In the genomic region with DNA sequence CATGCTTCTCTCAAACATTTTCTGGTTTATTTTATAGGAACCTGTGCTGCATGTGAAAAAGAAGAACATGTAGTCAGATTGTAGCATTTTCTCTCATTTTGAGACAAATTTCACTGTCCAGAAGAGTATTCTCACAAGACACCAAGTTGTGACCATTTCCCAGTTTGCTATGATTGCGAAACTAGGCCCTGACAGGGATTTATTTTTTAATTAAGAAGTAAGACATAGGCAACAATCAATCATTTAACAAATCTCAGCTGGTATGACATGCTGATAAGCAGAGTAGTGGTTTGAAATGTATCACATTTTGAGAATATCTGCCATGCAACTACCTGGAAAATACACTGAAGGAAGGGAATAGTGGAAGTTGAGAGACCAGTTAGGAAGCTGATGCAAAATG, we compare ENCODE assay signal across 43 cellular contexts. TPM values are rescaled to one million over a fixed set of nuclear protein-coding genes. Genes with fewer than 3 reads are reported as not detected.
"Had no signal": no experiment of that assay in that cellular context is flagged by ENCODE, and none has a peak within 500 bp of the region (broad histone marks: within the 10 kb centered on the region; RNA-seq: fewer than 3 reads in every experiment).

No MANE protein-coding gene starts in this region.

- H3K27me3 ChIP-seq: adrenal gland, ascending aorta, body of pancreas, brain microvascular endothelial cell, breast epithelium, cardiac muscle cell had no signal

- H3K27ac ChIP-seq: adrenal gland, ascending aorta, body of pancreas, brain microvascular endothelial cell, breast epithelium, cardiac muscle cell had no signal

- H3K4me3 Mint-ChIP-seq: activated naive CD4-positive, alpha-beta T cell treated with anti-CD3 and anti-CD28 coated beads, Interleukin-2, amount 10 ng/mL, durations not matched to agents 7 days and 5 days; activated naive CD4-positive, alpha-beta T cell treated with anti-CD3 and anti-CD28 coated beads, Interleukin-2, amount 50 U/mL, for 24 hours; activated naive CD8-positive, alpha-beta T cell; activated naive CD8-positive, alpha-beta T cell treated with anti-CD3 and anti-CD28 coated beads for 36 hours; activated naive CD8-positive, alpha-beta T cell treated with anti-CD3 and anti-CD28 coated beads, Interleukin-2, amount 10 ng/mL, durations not matched to agents 7 days and 5 days; activated naive CD8-positive, alpha-beta T cell treated with anti-CD3 and anti-CD28 coated beads, Interleukin-2, amount 50 U/mL, for 24 hours; activated T-cell treated with anti-CD3 and anti-CD28 coated beads, Interleukin-2, amount 50 U/mL, for 24 hours; activated T-cell treated with anti-CD3 and anti-CD28 coated beads, Interleukin-2, amount 50 U/mL, for 4 hours; activated T-cell treated with anti-CD3 and anti-CD28 coated beads, Interleukin-2, amount 50 U/mL, for 72 hours; activated T-helper 1 cell treated with anti-CD3 and anti-CD28 coated beads, Interleukin-12 subunit alpha, Interleukin-12 subunit beta, Interleukin-2, Interleukin-4 antibody, amounts not matched to agents 30 ng/mL and 10 ng/mL and 1 ng/mL, durations not matched to agents 14 hours and 24 hours and 36 hours; activated T-helper 17 cell treated with anti-CD3 and anti-CD28 coated beads, Interleukin-2, amount 50 U/mL, for 72 hours; brain; central memory CD8-positive, alpha-beta T cell had no signal

- H3K36me3 Mint-ChIP-seq: activated naive CD4-positive, alpha-beta T cell treated with anti-CD3 and anti-CD28 coated beads, Interleukin-2, amount 10 ng/mL, durations not matched to agents 7 days and 5 days; activated naive CD4-positive, alpha-beta T cell treated with anti-CD3 and anti-CD28 coated beads, Interleukin-2, amount 50 U/mL, for 24 hours; activated naive CD4-positive, alpha-beta T cell treated with anti-CD3 and anti-CD28 coated beads, Interleukin-2, amount 50 U/mL, for 72 hours; activated naive CD8-positive, alpha-beta T cell; activated naive CD8-positive, alpha-beta T cell treated with anti-CD3 and anti-CD28 coated beads for 36 hours; activated naive CD8-positive, alpha-beta T cell treated with anti-CD3 and anti-CD28 coated beads, Interleukin-2, amount 10 ng/mL, durations not matched to agents 7 days and 5 days; brain had no signal

- H3K36me3 ChIP-seq: adrenal gland, ascending aorta, brain microvascular endothelial cell, breast epithelium, cardiac muscle cell had no signal

- H3K4me1 ChIP-seq: adrenal gland, ascending aorta, body of pancreas, breast epithelium had no signal

- H3K4me1 Mint-ChIP-seq: activated naive CD4-positive, alpha-beta T cell treated with anti-CD3 and anti-CD28 coated beads, Interleukin-2, amount 10 ng/mL, durations not matched to agents 7 days and 5 days; activated naive CD4-positive, alpha-beta T cell treated with anti-CD3 and anti-CD28 coated beads, Interleukin-2, amount 50 U/mL, for 24 hours; activated naive CD8-positive, alpha-beta T cell treated with anti-CD3 and anti-CD28 coated beads for 36 hours; activated naive CD8-positive, alpha-beta T cell treated with anti-CD3 and anti-CD28 coated beads, Interleukin-2, amount 10 ng/mL, durations not matched to agents 7 days and 5 days; activated naive CD8-positive, alpha-beta T cell treated with anti-CD3 and anti-CD28 coated beads, Interleukin-2, amount 50 U/mL, for 24 hours; activated T-helper 17 cell treated with anti-CD3 and anti-CD28 coated beads, Interleukin-2, amount 50 U/mL, for 72 hours; brain; central memory CD8-positive, alpha-beta T cell had no signal

- H3K9me3 Mint-ChIP-seq: activated naive CD4-positive, alpha-beta T cell treated with anti-CD3 and anti-CD28 coated beads, Interleukin-2, amount 10 ng/mL, durations not matched to agents 7 days and 5 days; activated naive CD4-positive, alpha-beta T cell treated with anti-CD3 and anti-CD28 coated beads, Interleukin-2, amount 50 U/mL, for 24 hours; activated naive CD4-positive, alpha-beta T cell treated with anti-CD3 and anti-CD28 coated beads, Interleukin-2, amount 50 U/mL, for 72 hours; activated naive CD8-positive, alpha-beta T cell treated with anti-CD3 and anti-CD28 coated beads for 36 hours; activated naive CD8-positive, alpha-beta T cell treated with anti-CD3 and anti-CD28 coated beads, Interleukin-2, amount 10 ng/mL, durations not matched to agents 7 days and 5 days; activated naive CD8-positive, alpha-beta T cell treated with anti-CD3 and anti-CD28 coated beads, Interleukin-2, amount 50 U/mL, for 24 hours; activated T-cell treated with anti-CD3 and anti-CD28 coated beads, Interleukin-2, amount 50 U/mL, for 24 hours; activated T-cell treated with anti-CD3 and anti-CD28 coated beads, Interleukin-2, amount 50 U/mL, for 4 hours; activated T-cell treated with anti-CD3 and anti-CD28 coated beads, Interleukin-2, amount 50 U/mL, for 72 hours; activated T-helper 1 cell treated with anti-CD3 and anti-CD28 coated beads, Interleukin-12 subunit alpha, Interleukin-12 subunit beta, Interleukin-2, Interleukin-4 antibody, amounts not matched to agents 30 ng/mL and 10 ng/mL and 1 ng/mL, durations not matched to agents 14 hours and 24 hours and 36 hours; activated T-helper 17 cell treated with anti-CD3 and anti-CD28 coated beads, Interleukin-2, amount 50 U/mL, for 72 hours; activated T-helper 2 cell treated with anti-CD3 and anti-CD28 coated beads, Interferon-gamma antibody, Interleukin-2, Interleukin-4, amounts not matched to agents 10 μg/mL and 5 μg/mL and 100 μg/mL, durations not matched to agents 14 hours and 24 hours and 36 hours; brain; central memory CD8-positive, alpha-beta T cell had no signal

- H3K9me3 ChIP-seq: adrenal gland, ascending aorta, body of pancreas, breast epithelium had no signal

- DNase-seq: activated effector memory CD4-positive, alpha-beta T cell treated with anti-CD3 and anti-CD28 coated beads, Interleukin-2, amount 50 U/mL, for 16 hours; activated effector memory CD4-positive, alpha-beta T cell treated with Interleukin-2 at 50 U/mL for 16 hours; activated gamma-delta T cell; activated gamma-delta T cell treated with Interleukin-2 at 50 U/mL for 16 hours; activated naive CD4-positive, alpha-beta T cell; activated naive CD4-positive, alpha-beta T cell treated with anti-CD3 and anti-CD28 coated beads, Interleukin-2, amount 10 ng/mL, durations not matched to agents 7 days and 5 days; activated naive CD4-positive, alpha-beta T cell treated with anti-CD3 and anti-CD28 coated beads, Interleukin-2, amount 50 U/mL, for 16 hours; activated naive CD4-positive, alpha-beta T cell treated with Interleukin-2 at 50 U/mL for 16 hours; activated naive CD8-positive, alpha-beta T cell treated with anti-CD3 and anti-CD28 coated beads for 36 hours; activated naive CD8-positive, alpha-beta T cell treated with anti-CD3 and anti-CD28 coated beads, Interleukin-2, amount 10 ng/mL, durations not matched to agents 7 days and 5 days; activated naive CD8-positive, alpha-beta T cell treated with anti-CD3 and anti-CD28 coated beads, Interleukin-2, amount 50 U/mL, for 24 hours; activated T-cell treated with anti-CD3 and anti-CD28 coated beads, Interleukin-2, amount 50 U/mL, for 1 hour; activated T-cell treated with anti-CD3 and anti-CD28 coated beads, Interleukin-2, amount 50 U/mL, for 24 hours; activated T-cell treated with anti-CD3 and anti-CD28 coated beads, Interleukin-2, amount 50 U/mL, for 4 hours; activated T-cell treated with anti-CD3 and anti-CD28 coated beads, Interleukin-2, amount 50 U/mL, for 48 hours; activated T-cell treated with anti-CD3 and anti-CD28 coated beads, Interleukin-2, amount 50 U/mL, for 72 hours; adrenal gland; amygdala; anterior cingulate cortex; aorta; body of pancreas; brain microvascular endothelial cell; caudate nucleus; central memory CD4-positive, alpha-beta T cell; cerebellar nuclear complex had no signal

- FAIRE-seq: astrocyte, colon had no signal

- H3K27me3 Mint-ChIP-seq: activated naive CD4-positive, alpha-beta T cell treated with anti-CD3 and anti-CD28 coated beads, Interleukin-2, amount 10 ng/mL, durations not matched to agents 7 days and 5 days; activated naive CD8-positive, alpha-beta T cell; activated naive CD8-positive, alpha-beta T cell treated with anti-CD3 and anti-CD28 coated beads, Interleukin-2, amount 50 U/mL, for 24 hours; activated T-cell treated with anti-CD3 and anti-CD28 coated beads, Interleukin-2, amount 50 U/mL, for 24 hours; brain; central memory CD8-positive, alpha-beta T cell had no signal

- H3K4me3 ChIP-seq: adrenal gland, ascending aorta, body of pancreas, breast epithelium, cardiac muscle cell had no signal

- H3K27ac Mint-ChIP-seq: activated naive CD4-positive, alpha-beta T cell treated with anti-CD3 and anti-CD28 coated beads, Interleukin-2, amount 10 ng/mL, durations not matched to agents 7 days and 5 days; activated naive CD4-positive, alpha-beta T cell treated with anti-CD3 and anti-CD28 coated beads, Interleukin-2, amount 50 U/mL, for 24 hours; activated naive CD4-positive, alpha-beta T cell treated with anti-CD3 and anti-CD28 coated beads, Interleukin-2, amount 50 U/mL, for 72 hours; activated naive CD8-positive, alpha-beta T cell; activated naive CD8-positive, alpha-beta T cell treated with anti-CD3 and anti-CD28 coated beads for 36 hours; activated naive CD8-positive, alpha-beta T cell treated with anti-CD3 and anti-CD28 coated beads, Interleukin-2, amount 10 ng/mL, durations not matched to agents 7 days and 5 days; activated naive CD8-positive, alpha-beta T cell treated with anti-CD3 and anti-CD28 coated beads, Interleukin-2, amount 50 U/mL, for 24 hours; activated T-cell treated with anti-CD3 and anti-CD28 coated beads, Interleukin-2, amount 50 U/mL, for 24 hours; activated T-cell treated with anti-CD3 and anti-CD28 coated beads, Interleukin-2, amount 50 U/mL, for 72 hours; activated T-helper 1 cell treated with anti-CD3 and anti-CD28 coated beads, Interleukin-12 subunit alpha, Interleukin-12 subunit beta, Interleukin-2, Interleukin-4 antibody, amounts not matched to agents 30 ng/mL and 10 ng/mL and 1 ng/mL, durations not matched to agents 14 hours and 24 hours and 36 hours; activated T-helper 17 cell treated with anti-CD3 and anti-CD28 coated beads, Interleukin-2, amount 50 U/mL, for 72 hours; activated T-helper 2 cell treated with anti-CD3 and anti-CD28 coated beads, Interferon-gamma antibody, Interleukin-2, Interleukin-4, amounts not matched to agents 10 μg/mL and 5 μg/mL and 100 μg/mL, durations not matched to agents 14 hours and 24 hours and 36 hours; brain had no signal

RNA-seq across cellular contexts. Expression of gene OR13C8, which starts 11.6 kb away (rescaled TPM):
- total RNA-seq: activated naive CD4-positive, alpha-beta T cell treated with anti-CD3 and anti-CD28 coated beads, Interleukin-2, amount 50 U/mL, for 72 hours; activated naive CD8-positive, alpha-beta T cell treated with anti-CD3 and anti-CD28 coated beads for 36 hours; activated naive CD8-positive, alpha-beta T cell treated with anti-CD3 and anti-CD28 coated beads, Interleukin-2, amount 10 ng/mL, durations not matched to agents 7 days and 5 days; activated T-cell treated with anti-CD3 and anti-CD28 coated beads, Interleukin-2, amount 50 U/mL, for 4 hours; activated T-cell treated with anti-CD3 and anti-CD28 coated beads, Interleukin-2, amount 50 U/mL, for 72 hours; activated T-helper 1 cell treated with anti-CD3 and anti-CD28 coated beads, Interleukin-12 subunit alpha, Interleukin-12 subunit beta, Interleukin-2, Interleukin-4 antibody, amounts not matched to agents 30 ng/mL and 10 ng/mL and 1 ng/mL, durations not matched to agents 14 hours and 24 hours and 36 hours; activated T-helper 17 cell treated with anti-CD3 and anti-CD28 coated beads, Interleukin-2, amount 50 U/mL, for 72 hours; activated T-helper 2 cell treated with anti-CD3 and anti-CD28 coated beads, Interferon-gamma antibody, Interleukin-2, Interleukin-4, amounts not matched to agents 10 μg/mL and 5 μg/mL and 100 μg/mL, durations not matched to agents 14 hours and 24 hours and 36 hours; adrenal gland; aorta; ascending aorta; astrocyte; body of pancreas; breast epithelium; bronchial epithelial cell; cardiac muscle cell; cardiac septum; cerebellum; chondrocyte had no signal
- polyA plus RNA-seq: adipose tissue, adrenal gland, aorta, cardiac muscle cell had no signal

RNA-seq across cellular contexts. Expression of gene OR13C5, which starts 18.7 kb away (rescaled TPM):
- total RNA-seq: activated naive CD4-positive, alpha-beta T cell treated with anti-CD3 and anti-CD28 coated beads, Interleukin-2, amount 50 U/mL, for 72 hours; activated naive CD8-positive, alpha-beta T cell treated with anti-CD3 and anti-CD28 coated beads for 36 hours; activated naive CD8-positive, alpha-beta T cell treated with anti-CD3 and anti-CD28 coated beads, Interleukin-2, amount 10 ng/mL, durations not matched to agents 7 days and 5 days; activated T-cell treated with anti-CD3 and anti-CD28 coated beads, Interleukin-2, amount 50 U/mL, for 4 hours; activated T-cell treated with anti-CD3 and anti-CD28 coated beads, Interleukin-2, amount 50 U/mL, for 72 hours; activated T-helper 1 cell treated with anti-CD3 and anti-CD28 coated beads, Interleukin-12 subunit alpha, Interleukin-12 subunit beta, Interleukin-2, Interleukin-4 antibody, amounts not matched to agents 30 ng/mL and 10 ng/mL and 1 ng/mL, durations not matched to agents 14 hours and 24 hours and 36 hours; activated T-helper 17 cell treated with anti-CD3 and anti-CD28 coated beads, Interleukin-2, amount 50 U/mL, for 72 hours; activated T-helper 2 cell treated with anti-CD3 and anti-CD28 coated beads, Interferon-gamma antibody, Interleukin-2, Interleukin-4, amounts not matched to agents 10 μg/mL and 5 μg/mL and 100 μg/mL, durations not matched to agents 14 hours and 24 hours and 36 hours; adrenal gland; aorta; ascending aorta; astrocyte; body of pancreas; breast epithelium; bronchial epithelial cell; cardiac septum; chondrocyte had no signal
- polyA plus RNA-seq: adipose tissue, adrenal gland, aorta had no signal

RNA-seq across cellular contexts. Expression of gene OR13C2, which starts 24.9 kb away (rescaled TPM):
- total RNA-seq: activated naive CD4-positive, alpha-beta T cell treated with anti-CD3 and anti-CD28 coated beads, Interleukin-2, amount 50 U/mL, for 72 hours; activated naive CD8-positive, alpha-beta T cell treated with anti-CD3 and anti-CD28 coated beads for 36 hours; activated naive CD8-positive, alpha-beta T cell treated with anti-CD3 and anti-CD28 coated beads, Interleukin-2, amount 10 ng/mL, durations not matched to agents 7 days and 5 days; activated T-cell treated with anti-CD3 and anti-CD28 coated beads, Interleukin-2, amount 50 U/mL, for 4 hours; activated T-cell treated with anti-CD3 and anti-CD28 coated beads, Interleukin-2, amount 50 U/mL, for 72 hours; activated T-helper 1 cell treated with anti-CD3 and anti-CD28 coated beads, Interleukin-12 subunit alpha, Interleukin-12 subunit beta, Interleukin-2, Interleukin-4 antibody, amounts not matched to agents 30 ng/mL and 10 ng/mL and 1 ng/mL, durations not matched to agents 14 hours and 24 hours and 36 hours; activated T-helper 17 cell treated with anti-CD3 and anti-CD28 coated beads, Interleukin-2, amount 50 U/mL, for 72 hours; activated T-helper 2 cell treated with anti-CD3 and anti-CD28 coated beads, Interferon-gamma antibody, Interleukin-2, Interleukin-4, amounts not matched to agents 10 μg/mL and 5 μg/mL and 100 μg/mL, durations not matched to agents 14 hours and 24 hours and 36 hours; adrenal gland; aorta; ascending aorta; astrocyte; body of pancreas; breast epithelium; bronchial epithelial cell; cardiac septum; chondrocyte had no signal
- polyA plus RNA-seq: adipose tissue, adrenal gland, aorta, cardiac muscle cell had no signal

RNA-seq across cellular contexts. Expression of gene OR13C9, which starts 37.4 kb away (rescaled TPM):
- total RNA-seq: activated naive CD4-positive, alpha-beta T cell treated with anti-CD3 and anti-CD28 coated beads, Interleukin-2, amount 50 U/mL, for 72 hours; activated naive CD8-positive, alpha-beta T cell treated with anti-CD3 and anti-CD28 coated beads for 36 hours; activated naive CD8-positive, alpha-beta T cell treated with anti-CD3 and anti-CD28 coated beads, Interleukin-2, amount 10 ng/mL, durations not matched to agents 7 days and 5 days; activated T-cell treated with anti-CD3 and anti-CD28 coated beads, Interleukin-2, amount 50 U/mL, for 4 hours; activated T-cell treated with anti-CD3 and anti-CD28 coated beads, Interleukin-2, amount 50 U/mL, for 72 hours; activated T-helper 1 cell treated with anti-CD3 and anti-CD28 coated beads, Interleukin-12 subunit alpha, Interleukin-12 subunit beta, Interleukin-2, Interleukin-4 antibody, amounts not matched to agents 30 ng/mL and 10 ng/mL and 1 ng/mL, durations not matched to agents 14 hours and 24 hours and 36 hours; activated T-helper 17 cell treated with anti-CD3 and anti-CD28 coated beads, Interleukin-2, amount 50 U/mL, for 72 hours; activated T-helper 2 cell treated with anti-CD3 and anti-CD28 coated beads, Interferon-gamma antibody, Interleukin-2, Interleukin-4, amounts not matched to agents 10 μg/mL and 5 μg/mL and 100 μg/mL, durations not matched to agents 14 hours and 24 hours and 36 hours; aorta; ascending aorta; astrocyte; body of pancreas; breast epithelium; bronchial epithelial cell; cardiac septum; chondrocyte had no signal
- polyA plus RNA-seq: adipose tissue, adrenal gland, aorta had no signal

RNA-seq across cellular contexts. Expression of gene OR13C3, which starts 43.9 kb away (rescaled TPM):
- total RNA-seq: activated naive CD4-positive, alpha-beta T cell treated with anti-CD3 and anti-CD28 coated beads, Interleukin-2, amount 50 U/mL, for 72 hours; activated naive CD8-positive, alpha-beta T cell treated with anti-CD3 and anti-CD28 coated beads for 36 hours; activated naive CD8-positive, alpha-beta T cell treated with anti-CD3 and anti-CD28 coated beads, Interleukin-2, amount 10 ng/mL, durations not matched to agents 7 days and 5 days; activated T-cell treated with anti-CD3 and anti-CD28 coated beads, Interleukin-2, amount 50 U/mL, for 4 hours; activated T-cell treated with anti-CD3 and anti-CD28 coated beads, Interleukin-2, amount 50 U/mL, for 72 hours; activated T-helper 1 cell treated with anti-CD3 and anti-CD28 coated beads, Interleukin-12 subunit alpha, Interleukin-12 subunit beta, Interleukin-2, Interleukin-4 antibody, amounts not matched to agents 30 ng/mL and 10 ng/mL and 1 ng/mL, durations not matched to agents 14 hours and 24 hours and 36 hours; activated T-helper 17 cell treated with anti-CD3 and anti-CD28 coated beads, Interleukin-2, amount 50 U/mL, for 72 hours; activated T-helper 2 cell treated with anti-CD3 and anti-CD28 coated beads, Interferon-gamma antibody, Interleukin-2, Interleukin-4, amounts not matched to agents 10 μg/mL and 5 μg/mL and 100 μg/mL, durations not matched to agents 14 hours and 24 hours and 36 hours; adrenal gland; aorta; ascending aorta; astrocyte; body of pancreas; breast epithelium; bronchial epithelial cell; cardiac septum; chondrocyte had no signal
- polyA plus RNA-seq: adipose tissue, adrenal gland, aorta, cardiac muscle cell had no signal
